2 cellular contexts compared by ENCODE assay signal in the genomic region with DNA sequence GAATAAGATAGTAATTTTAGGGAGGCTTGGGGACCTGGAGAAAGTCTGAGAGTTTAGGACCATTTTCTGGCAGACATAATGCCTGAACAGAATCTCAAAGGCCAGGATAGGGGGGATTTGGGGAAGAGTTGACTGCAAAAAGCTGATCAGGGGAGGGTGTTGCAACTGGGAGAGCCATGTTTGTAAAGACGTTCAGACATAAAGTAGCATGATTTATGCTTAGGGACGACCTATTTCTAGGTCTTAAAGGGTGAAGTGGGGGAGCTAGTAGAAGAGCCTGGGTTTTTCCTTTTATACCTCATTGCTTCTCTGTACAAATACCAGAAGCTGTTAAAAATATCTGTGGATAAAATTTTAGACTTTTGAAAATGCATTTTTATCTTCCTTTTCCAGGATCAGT.
TF ChIP-seq lines count a peak whose summit lies in the region.

No MANE protein-coding gene starts in this region.

TF ChIP-seq in liver, 16 proteins besides CTCF, POLR2A, EP300 and RAD21:
- TF ChIP-seq RXRA (IDR thresholded peaks at IDR 0.05) (no peak), FOXA1 (IDR thresholded peaks at IDR 0.05) (no peak), HNF4G (IDR thresholded peaks at IDR 0.05) (no peak), EGR1 (IDR thresholded peaks at IDR 0.05; ENCODE audit: low read depth in 2 of 2) (no peak), GABPA (IDR thresholded peaks at IDR 0.05 in 1 of 2, conservative IDR thresholded peaks at IDR 0.05 in 1 of 2) (no peak), JUND (IDR thresholded peaks at IDR 0.05) (no peak), YY1 (IDR thresholded peaks at IDR 0.05) (no peak), SP1 (IDR thresholded peaks at IDR 0.05) (no peak), HNF4A (conservative IDR thresholded peaks at IDR 0.05) (no peak), TAF1 (conservative IDR thresholded peaks at IDR 0.05) (no peak), FOXA2 (IDR thresholded peaks at IDR 0.05) (no peak), NR2F2 (IDR thresholded peaks at IDR 0.05) (no peak)
- TF ChIP-seq, protein P1, sequence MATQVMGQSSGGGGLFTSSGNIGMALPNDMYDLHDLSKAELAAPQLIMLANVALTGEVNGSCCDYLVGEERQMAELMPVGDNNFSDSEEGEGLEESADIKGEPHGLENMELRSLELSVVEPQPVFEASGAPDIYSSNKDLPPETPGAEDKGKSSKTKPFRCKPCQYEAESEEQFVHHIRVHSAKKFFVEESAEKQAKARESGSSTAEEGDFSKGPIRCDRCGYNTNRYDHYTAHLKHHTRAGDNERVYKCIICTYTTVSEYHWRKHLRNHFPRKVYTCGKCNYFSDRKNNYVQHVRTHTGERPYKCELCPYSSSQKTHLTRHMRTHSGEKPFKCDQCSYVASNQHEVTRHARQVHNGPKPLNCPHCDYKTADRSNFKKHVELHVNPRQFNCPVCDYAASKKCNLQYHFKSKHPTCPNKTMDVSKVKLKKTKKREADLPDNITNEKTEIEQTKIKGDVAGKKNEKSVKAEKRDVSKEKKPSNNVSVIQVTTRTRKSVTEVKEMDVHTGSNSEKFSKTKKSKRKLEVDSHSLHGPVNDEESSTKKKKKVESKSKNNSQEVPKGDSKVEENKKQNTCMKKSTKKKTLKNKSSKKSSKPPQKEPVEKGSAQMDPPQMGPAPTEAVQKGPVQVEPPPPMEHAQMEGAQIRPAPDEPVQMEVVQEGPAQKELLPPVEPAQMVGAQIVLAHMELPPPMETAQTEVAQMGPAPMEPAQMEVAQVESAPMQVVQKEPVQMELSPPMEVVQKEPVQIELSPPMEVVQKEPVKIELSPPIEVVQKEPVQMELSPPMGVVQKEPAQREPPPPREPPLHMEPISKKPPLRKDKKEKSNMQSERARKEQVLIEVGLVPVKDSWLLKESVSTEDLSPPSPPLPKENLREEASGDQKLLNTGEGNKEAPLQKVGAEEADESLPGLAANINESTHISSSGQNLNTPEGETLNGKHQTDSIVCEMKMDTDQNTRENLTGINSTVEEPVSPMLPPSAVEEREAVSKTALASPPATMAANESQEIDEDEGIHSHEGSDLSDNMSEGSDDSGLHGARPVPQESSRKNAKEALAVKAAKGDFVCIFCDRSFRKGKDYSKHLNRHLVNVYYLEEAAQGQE (IDR thresholded peaks at IDR 0.05): no peak
- TF ChIP-seq, protein P2, sequence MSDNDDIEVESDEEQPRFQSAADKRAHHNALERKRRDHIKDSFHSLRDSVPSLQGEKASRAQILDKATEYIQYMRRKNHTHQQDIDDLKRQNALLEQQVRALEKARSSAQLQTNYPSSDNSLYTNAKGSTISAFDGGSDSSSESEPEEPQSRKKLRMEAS (IDR thresholded peaks at IDR 0.05): no peak
- TF ChIP-seq, protein P3, sequence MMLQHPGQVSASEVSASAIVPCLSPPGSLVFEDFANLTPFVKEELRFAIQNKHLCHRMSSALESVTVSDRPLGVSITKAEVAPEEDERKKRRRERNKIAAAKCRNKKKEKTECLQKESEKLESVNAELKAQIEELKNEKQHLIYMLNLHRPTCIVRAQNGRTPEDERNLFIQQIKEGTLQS (IDR thresholded peaks at IDR 0.05): no peak
- TF ChIP-seq, protein P4, sequence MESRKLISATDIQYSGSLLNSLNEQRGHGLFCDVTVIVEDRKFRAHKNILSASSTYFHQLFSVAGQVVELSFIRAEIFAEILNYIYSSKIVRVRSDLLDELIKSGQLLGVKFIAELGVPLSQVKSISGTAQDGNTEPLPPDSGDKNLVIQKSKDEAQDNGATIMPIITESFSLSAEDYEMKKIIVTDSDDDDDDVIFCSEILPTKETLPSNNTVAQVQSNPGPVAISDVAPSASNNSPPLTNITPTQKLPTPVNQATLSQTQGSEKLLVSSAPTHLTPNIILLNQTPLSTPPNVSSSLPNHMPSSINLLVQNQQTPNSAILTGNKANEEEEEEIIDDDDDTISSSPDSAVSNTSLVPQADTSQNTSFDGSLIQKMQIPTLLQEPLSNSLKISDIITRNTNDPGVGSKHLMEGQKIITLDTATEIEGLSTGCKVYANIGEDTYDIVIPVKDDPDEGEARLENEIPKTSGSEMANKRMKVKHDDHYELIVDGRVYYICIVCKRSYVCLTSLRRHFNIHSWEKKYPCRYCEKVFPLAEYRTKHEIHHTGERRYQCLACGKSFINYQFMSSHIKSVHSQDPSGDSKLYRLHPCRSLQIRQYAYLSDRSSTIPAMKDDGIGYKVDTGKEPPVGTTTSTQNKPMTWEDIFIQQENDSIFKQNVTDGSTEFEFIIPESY (IDR thresholded peaks at IDR 0.05): no peak

TF ChIP-seq in HepG2, 621 proteins besides CTCF, POLR2A, EP300 and RAD21:
- TF ChIP-seq FLYWCH1 (CRISPR knock-in tag; IDR thresholded peaks at IDR 0.05) (no peak), ZNF235 (CRISPR knock-in tag; IDR thresholded peaks at IDR 0.05; ENCODE audit: borderline replicate concordance) (no peak), ZNF598 (CRISPR knock-in tag; IDR thresholded peaks at IDR 0.05; ENCODE audit: borderline replicate concordance) (no peak), ZMAT3 (CRISPR knock-in tag; conservative IDR thresholded peaks at IDR 0.05) (no peak), ZNF772 (CRISPR knock-in tag; IDR thresholded peaks at IDR 0.05) (no peak), U2AF1 (optimal IDR thresholded peaks at IDR 0.05; ENCODE audit: low read depth, low read length) (no peak), PRPF4 (IDR thresholded peaks at IDR 0.05; ENCODE audit: low read depth, low read length, poor library complexity, severe bottlenecking) (no peak), ADNP (CRISPR knock-in tag; IDR thresholded peaks at IDR 0.05) (no peak), ZNF776 (CRISPR knock-in tag; IDR thresholded peaks at IDR 0.05) (no peak), CHD4 (IDR thresholded peaks at IDR 0.05; ENCODE audit: borderline replicate concordance, low read length) (no peak), ZNF569 (CRISPR knock-in tag; IDR thresholded peaks at IDR 0.05; ENCODE audit: borderline replicate concordance) (no peak)
- TF ChIP-seq, protein P5, sequence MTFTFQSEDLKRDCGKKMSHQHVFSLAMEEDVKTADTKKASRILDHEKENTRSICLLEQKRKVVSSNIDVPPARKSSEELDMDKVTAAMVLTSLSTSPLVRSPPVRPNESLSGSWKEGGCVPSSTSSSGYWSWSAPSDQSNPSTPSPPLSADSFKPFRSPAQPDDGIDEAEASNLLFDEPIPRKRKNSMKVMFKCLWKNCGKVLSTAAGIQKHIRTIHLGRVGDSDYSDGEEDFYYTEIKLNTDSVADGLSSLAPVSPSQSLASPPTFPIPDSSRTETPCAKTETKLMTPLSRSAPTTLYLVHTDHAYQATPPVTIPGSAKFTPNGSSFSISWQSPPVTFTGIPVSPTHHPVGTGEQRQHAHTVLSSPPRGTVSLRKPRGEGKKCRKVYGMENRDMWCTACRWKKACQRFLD (CRISPR knock-in tag; IDR thresholded peaks at IDR 0.05; ENCODE audit: borderline replicate concordance): no peak
- TF ChIP-seq, protein P6, sequence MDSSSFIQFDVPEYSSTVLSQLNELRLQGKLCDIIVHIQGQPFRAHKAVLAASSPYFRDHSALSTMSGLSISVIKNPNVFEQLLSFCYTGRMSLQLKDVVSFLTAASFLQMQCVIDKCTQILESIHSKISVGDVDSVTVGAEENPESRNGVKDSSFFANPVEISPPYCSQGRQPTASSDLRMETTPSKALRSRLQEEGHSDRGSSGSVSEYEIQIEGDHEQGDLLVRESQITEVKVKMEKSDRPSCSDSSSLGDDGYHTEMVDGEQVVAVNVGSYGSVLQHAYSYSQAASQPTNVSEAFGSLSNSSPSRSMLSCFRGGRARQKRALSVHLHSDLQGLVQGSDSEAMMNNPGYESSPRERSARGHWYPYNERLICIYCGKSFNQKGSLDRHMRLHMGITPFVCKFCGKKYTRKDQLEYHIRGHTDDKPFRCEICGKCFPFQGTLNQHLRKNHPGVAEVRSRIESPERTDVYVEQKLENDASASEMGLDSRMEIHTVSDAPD (CRISPR knock-in tag; IDR thresholded peaks at IDR 0.05): no peak
